12 cellular contexts compared by ENCODE assay signal in genomic region chr5:2675548-2675947, GRCh38.
"Had no signal": no experiment of that assay in that cellular context is flagged by ENCODE, and none has a peak within 500 bp of the region (broad histone marks: within the 10 kb centered on the region; RNA-seq: fewer than 3 reads in every experiment).

No MANE protein-coding gene starts in this region.

- H3K36me3 ChIP-seq: colonic mucosa, left lung, neural progenitor cell, ovary had no signal

- H3K27ac ChIP-seq: colonic mucosa, hepatocyte, left lung, neural progenitor cell, ovary had no signal

- H3K4me3 ChIP-seq: colonic mucosa, hepatocyte, left lung, neural progenitor cell, ovary had no signal

- H3K4me1 ChIP-seq: colonic mucosa, left lung, neural progenitor cell had no signal

- H3K27me3 ChIP-seq: colonic mucosa, hepatocyte, neural progenitor cell, ovary had no signal

- H3K9me3 ChIP-seq: ovary had no signal

- ATAC-seq: esophagus mucosa; left lung; stimulated activated effector memory CD8-positive, alpha-beta T cell treated with anti-CD3 and anti-CD28 coated beads, Interleukin-12 subunit alpha, Interleukin-12 subunit beta, amount 100 ng/mL, for 72 hours had no signal

- DNase-seq: activated CD4-positive, alpha-beta T cell treated with anti-CD3 and anti-CD28 coated beads, Interleukin-2, amount 50 U/mL, for 1 hour; activated CD8-positive, alpha-beta memory T cell treated with anti-CD3 and anti-CD28 coated beads for 24 hours; activated gamma-delta T cell treated with Interleukin-2 at 50 U/mL for 16 hours; amniotic stem cell; colonic mucosa; left lung; mammary epithelial cell; ovary had no signal
